ENCODE assay signal across 30 cellular contexts in the genomic region with DNA sequence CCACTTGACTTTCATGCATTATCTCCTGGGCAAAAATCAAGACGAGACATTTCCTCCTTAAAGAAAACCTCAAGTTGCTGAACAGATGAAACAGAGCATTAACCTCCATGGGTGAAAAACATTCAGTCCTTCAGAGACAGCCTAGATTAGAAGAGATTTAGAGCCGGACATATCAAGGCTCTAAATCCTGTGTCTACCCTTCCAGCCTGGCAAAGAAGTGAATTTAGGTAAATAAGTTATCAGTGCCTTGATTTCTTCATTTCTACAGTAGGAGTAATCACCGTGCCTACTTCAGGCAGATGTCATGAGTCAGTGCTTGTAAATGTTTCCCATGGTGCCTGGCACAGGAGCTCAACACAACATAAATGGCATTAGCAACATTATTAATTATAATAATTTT.
"Had no signal": no experiment of that assay in that cellular context is flagged by ENCODE, and none has a peak within 500 bp of the region (broad histone marks: within the 10 kb centered on the region; RNA-seq: fewer than 3 reads in every experiment).

No MANE protein-coding gene starts in this region.

- H3K27me3 Mint-ChIP-seq: activated naive CD8-positive, alpha-beta T cell treated with anti-CD3 and anti-CD28 coated beads, Interleukin-2, amount 10 ng/mL, durations not matched to agents 7 days and 5 days had no signal

- H3K4me3 ChIP-seq: adrenal gland, cardiac muscle cell, SJCRH30 had no signal

- H3K36me3 ChIP-seq: adrenal gland, cardiac muscle cell, SJCRH30 had no signal

- H3K4me1 Mint-ChIP-seq: activated CD4-positive, alpha-beta T cell treated with anti-CD3 and anti-CD28 coated beads, Interleukin-2, amount 10 ng/mL, durations not matched to agents 7 days and 5 days; activated naive CD4-positive, alpha-beta T cell treated with anti-CD3 and anti-CD28 coated beads, Interleukin-2, amount 10 ng/mL, durations not matched to agents 7 days and 5 days; activated naive CD8-positive, alpha-beta T cell treated with anti-CD3 and anti-CD28 coated beads, Interleukin-2, amount 10 ng/mL, durations not matched to agents 7 days and 5 days; activated T-helper 17 cell treated with anti-CD3 and anti-CD28 coated beads, Interleukin-2, amount 50 U/mL, for 72 hours; IgD-negative memory B cell had no signal

- H3K9me3 Mint-ChIP-seq: activated CD4-positive, alpha-beta memory T cell treated with anti-CD3 and anti-CD28 coated beads for 36 hours; activated CD4-positive, alpha-beta T cell treated with anti-CD3 and anti-CD28 coated beads, Interleukin-2, amount 10 ng/mL, durations not matched to agents 7 days and 5 days; activated naive CD4-positive, alpha-beta T cell treated with anti-CD3 and anti-CD28 coated beads, Interleukin-2, amount 10 ng/mL, durations not matched to agents 7 days and 5 days; activated naive CD8-positive, alpha-beta T cell treated with anti-CD3 and anti-CD28 coated beads, Interleukin-2, amount 10 ng/mL, durations not matched to agents 7 days and 5 days; activated T-helper 17 cell treated with anti-CD3 and anti-CD28 coated beads, Interleukin-2, amount 50 U/mL, for 72 hours; IgD-negative memory B cell had no signal

- H3K9me3 ChIP-seq: adrenal gland, SJCRH30, SK-N-SH had no signal

- H3K36me3 Mint-ChIP-seq: activated CD4-positive, alpha-beta memory T cell treated with anti-CD3 and anti-CD28 coated beads for 36 hours; activated naive CD4-positive, alpha-beta T cell treated with anti-CD3 and anti-CD28 coated beads, Interleukin-2, amount 10 ng/mL, durations not matched to agents 7 days and 5 days; activated naive CD8-positive, alpha-beta T cell treated with anti-CD3 and anti-CD28 coated beads, Interleukin-2, amount 10 ng/mL, durations not matched to agents 7 days and 5 days had no signal

- H3K4me3 Mint-ChIP-seq: activated CD4-positive, alpha-beta memory T cell treated with anti-CD3 and anti-CD28 coated beads for 36 hours; activated CD4-positive, alpha-beta T cell treated with anti-CD3 and anti-CD28 coated beads, Interleukin-2, amount 10 ng/mL, durations not matched to agents 7 days and 5 days; activated naive CD4-positive, alpha-beta T cell treated with anti-CD3 and anti-CD28 coated beads, Interleukin-2, amount 10 ng/mL, durations not matched to agents 7 days and 5 days; activated naive CD8-positive, alpha-beta T cell treated with anti-CD3 and anti-CD28 coated beads, Interleukin-2, amount 10 ng/mL, durations not matched to agents 7 days and 5 days; activated T-helper 17 cell treated with anti-CD3 and anti-CD28 coated beads, Interleukin-2, amount 50 U/mL, for 72 hours; IgD-negative memory B cell had no signal

- H3K9ac ChIP-seq: SK-N-SH had no signal

- H3K27ac Mint-ChIP-seq: activated CD4-positive, alpha-beta memory T cell treated with anti-CD3 and anti-CD28 coated beads for 36 hours; activated CD4-positive, alpha-beta T cell treated with anti-CD3 and anti-CD28 coated beads, Interleukin-2, amount 10 ng/mL, durations not matched to agents 7 days and 5 days; activated naive CD4-positive, alpha-beta T cell treated with anti-CD3 and anti-CD28 coated beads, Interleukin-2, amount 10 ng/mL, durations not matched to agents 7 days and 5 days; activated naive CD8-positive, alpha-beta T cell treated with anti-CD3 and anti-CD28 coated beads, Interleukin-2, amount 10 ng/mL, durations not matched to agents 7 days and 5 days; activated T-helper 17 cell treated with anti-CD3 and anti-CD28 coated beads, Interleukin-2, amount 50 U/mL, for 72 hours; IgD-negative memory B cell had no signal

- ATAC-seq: activated T-helper 17 cell treated with anti-CD3 and anti-CD28 coated beads, Interleukin-2, amount 50 U/mL, for 72 hours; Panc1; Right ventricle myocardium inferior had no signal

- H3K4me1 ChIP-seq: adrenal gland, SJCRH30 had no signal

- H3K9me2 ChIP-seq: SK-N-SH had no signal

- DNase-seq: activated CD4-positive, alpha-beta memory T cell treated with anti-CD3 and anti-CD28 coated beads for 36 hours; activated CD4-positive, alpha-beta T cell treated with anti-CD3 and anti-CD28 coated beads, Interleukin-2, amount 10 ng/mL, durations not matched to agents 7 days and 5 days; activated CD4-positive, CD25-positive, alpha-beta regulatory T cell; activated gamma-delta T cell; activated naive CD4-positive, alpha-beta T cell treated with anti-CD3 and anti-CD28 coated beads, Interleukin-2, amount 10 ng/mL, durations not matched to agents 7 days and 5 days; activated naive CD8-positive, alpha-beta T cell treated with anti-CD3 and anti-CD28 coated beads, Interleukin-2, amount 10 ng/mL, durations not matched to agents 7 days and 5 days; activated T-cell treated with anti-CD3 and anti-CD28 coated beads for 4 hours; activated T-cell treated with anti-CD3 and anti-CD28 coated beads, Interleukin-2, amount 50 U/mL, for 48 hours; adrenal gland; aorta; KG1; NCI-H1092; NCI-H1417; NCI-H1930; NCI-H2107; NCI-H2171 treated with DMSO at 0.1 percent for 48 hours; NCI-H510A treated with DMSO at 0.1 percent for 48 hours; NCI-H69; NK-92 treated with Interleukin-12 subunit alpha and Interleukin-12 subunit beta, amount 100 ng/mL, for 24 hours; OCI-M1; RPMI8226; SK-N-SH; T-helper 1 cell had no signal

- H3K27ac ChIP-seq: adrenal gland, cardiac muscle cell, SJCRH30, VCaP had no signal

- H3K4me2 ChIP-seq: SK-N-SH had no signal

- H3K27me3 ChIP-seq: adrenal gland, cardiac muscle cell, SJCRH30 had no signal
